Comparison of ENCODE assay signal across 2 cellular contexts in the genomic region with DNA sequence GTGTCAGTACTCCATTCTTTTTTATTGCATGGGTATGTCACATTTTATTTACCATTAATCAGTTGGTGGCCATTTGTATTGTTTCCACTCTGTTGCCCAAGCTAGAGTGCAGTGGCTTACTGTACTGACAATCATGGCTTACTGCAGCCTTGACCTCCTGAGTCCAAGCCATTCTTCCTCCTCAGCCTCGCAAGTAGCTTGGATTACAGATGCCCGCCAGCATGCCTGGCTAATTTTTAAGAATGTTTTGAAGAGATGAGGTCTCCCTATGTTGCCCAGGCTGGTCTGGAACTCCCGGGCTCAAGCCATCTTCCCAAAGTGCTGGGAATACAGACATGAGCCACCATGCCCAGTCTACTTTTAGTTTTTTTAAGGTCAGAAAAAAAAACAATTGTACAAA.
TF ChIP-seq lines count a peak whose summit lies in the region.

No MANE protein-coding gene starts in this region.

TF ChIP-seq in IMR-90, 13 proteins besides CTCF, POLR2A, EP300 and RAD21:
- TF ChIP-seq CHD1 (IDR thresholded peaks at IDR 0.05; ENCODE audit: low read depth, low read length) = no peak
- no peak for TF ChIP-seq CEBPB (IDR thresholded peaks at IDR 0.05; ENCODE audit: low read depth, low read length)
- TF ChIP-seq NFE2L2 (IDR thresholded peaks at IDR 0.05; ENCODE audit: low read depth, low read length) = no peak
- TF ChIP-seq RCOR1 (IDR thresholded peaks at IDR 0.05; ENCODE audit: insufficient replicate concordance, low read length) = no peak
- TF ChIP-seq SMC3 (IDR thresholded peaks at IDR 0.05; ENCODE audit: low read depth, low read length) = no peak
- no peak for TF ChIP-seq USF2 (IDR thresholded peaks at IDR 0.05; ENCODE audit: low read depth, low read length)
- TF ChIP-seq MAZ (IDR thresholded peaks at IDR 0.05; ENCODE audit: borderline replicate concordance, low read depth, low read length) = no peak
- no peak for TF ChIP-seq MXI1 (IDR thresholded peaks at IDR 0.05; ENCODE audit: borderline replicate concordance, low read depth, low read length)
- TF ChIP-seq ELK1 (IDR thresholded peaks at IDR 0.05; ENCODE audit: borderline replicate concordance, low read depth, low read length) = no peak
- TF ChIP-seq BHLHE40 (IDR thresholded peaks at IDR 0.05; ENCODE audit: low read depth, low read length) = no peak
- TF ChIP-seq MAFK (IDR thresholded peaks at IDR 0.05; ENCODE audit: low read depth, low read length) = no peak
- TF ChIP-seq RFX5 (IDR thresholded peaks at IDR 0.05; ENCODE audit: low read depth, low read length) = no peak
- no peak for TF ChIP-seq FOS (IDR thresholded peaks at IDR 0.05; ENCODE audit: low read depth, low read length)

TF ChIP-seq in K562, 482 proteins besides CTCF, POLR2A, EP300 and RAD21:
- TF ChIP-seq, protein P1, sequence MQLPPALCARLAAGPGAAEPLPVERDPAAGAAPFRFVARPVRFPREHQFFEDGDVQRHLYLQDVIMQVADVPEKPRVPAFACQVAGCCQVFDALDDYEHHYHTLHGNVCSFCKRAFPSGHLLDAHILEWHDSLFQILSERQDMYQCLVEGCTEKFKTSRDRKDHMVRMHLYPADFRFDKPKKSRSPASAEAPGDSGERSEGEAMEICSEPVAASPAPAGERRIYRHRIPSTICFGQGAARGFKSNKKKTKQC (CRISPR knock-in tag; IDR thresholded peaks at IDR 0.05) = no peak
- no peak for TF ChIP-seq SREBF2 (CRISPR knock-in tag; IDR thresholded peaks at IDR 0.05)
- no peak for TF ChIP-seq ARID4B (CRISPR knock-in tag; IDR thresholded peaks at IDR 0.05)
- no peak for TF ChIP-seq BCOR (IDR thresholded peaks at IDR 0.05)
- TF ChIP-seq PTTG1 (tag; IDR thresholded peaks at IDR 0.05; ENCODE audit: low read depth) = no peak
- peak; percentile 11; the same call in 1 of the 2 replicates for TF ChIP-seq BACH1 (tag; IDR thresholded peaks at IDR 0.05)
- TF ChIP-seq YY1 (IDR thresholded peaks at IDR 0.05; ENCODE audit: borderline replicate concordance in 1 of 3, control insufficient read depth in 1 of 3, extremely low read depth in 1 of 3, insufficient read depth in 3 of 3, insufficient read length in 1 of 3, insufficient replicate concordance in 2 of 3, low read depth in 1 of 3, low read length in 2 of 3) = peak in 1 of 3 experiments; percentile 4
- TF ChIP-seq ZNF263 (CRISPR knock-in tag; IDR thresholded peaks at IDR 0.05; ENCODE audit: borderline replicate concordance) = no peak
- TF ChIP-seq JUND (IDR thresholded peaks at IDR 0.05; ENCODE audit: borderline replicate concordance, low read depth, low read length) = 0 out of 2 replicates have a peak, but pooled peaks have one; percentile 4
- TF ChIP-seq JUND (tag; IDR thresholded peaks at IDR 0.05; ENCODE audit: borderline replicate concordance, low read depth, low read length) = no peak
- no peak for TF ChIP-seq NKRF (IDR thresholded peaks at IDR 0.05; ENCODE audit: borderline replicate concordance)
- no peak for TF ChIP-seq HDAC8 (tag; IDR thresholded peaks at IDR 0.05)
- TF ChIP-seq JUN (IDR thresholded peaks at IDR 0.05; ENCODE audit: borderline replicate concordance, low read depth, low read length) = no peak
- no peak for TF ChIP-seq JUN (CRISPR knock-in tag; IDR thresholded peaks at IDR 0.05; ENCODE audit: borderline replicate concordance)
- no peak for TF ChIP-seq HINFP (tag; conservative IDR thresholded peaks at IDR 0.05; ENCODE audit: low read depth)
- TF ChIP-seq KAT7 (CRISPR knock-in tag; IDR thresholded peaks at IDR 0.05; ENCODE audit: borderline replicate concordance) = peak; percentile 47; the same call in 1 of the 2 replicates
- peak; percentile 17; the same call in 1 of the 2 replicates for TF ChIP-seq LCOR (CRISPR knock-in tag; IDR thresholded peaks at IDR 0.05)
- no peak for TF ChIP-seq ZNF507 (tag; conservative IDR thresholded peaks at IDR 0.05)
